ENCODE assay signal across 7 cellular contexts in the genomic region with DNA sequence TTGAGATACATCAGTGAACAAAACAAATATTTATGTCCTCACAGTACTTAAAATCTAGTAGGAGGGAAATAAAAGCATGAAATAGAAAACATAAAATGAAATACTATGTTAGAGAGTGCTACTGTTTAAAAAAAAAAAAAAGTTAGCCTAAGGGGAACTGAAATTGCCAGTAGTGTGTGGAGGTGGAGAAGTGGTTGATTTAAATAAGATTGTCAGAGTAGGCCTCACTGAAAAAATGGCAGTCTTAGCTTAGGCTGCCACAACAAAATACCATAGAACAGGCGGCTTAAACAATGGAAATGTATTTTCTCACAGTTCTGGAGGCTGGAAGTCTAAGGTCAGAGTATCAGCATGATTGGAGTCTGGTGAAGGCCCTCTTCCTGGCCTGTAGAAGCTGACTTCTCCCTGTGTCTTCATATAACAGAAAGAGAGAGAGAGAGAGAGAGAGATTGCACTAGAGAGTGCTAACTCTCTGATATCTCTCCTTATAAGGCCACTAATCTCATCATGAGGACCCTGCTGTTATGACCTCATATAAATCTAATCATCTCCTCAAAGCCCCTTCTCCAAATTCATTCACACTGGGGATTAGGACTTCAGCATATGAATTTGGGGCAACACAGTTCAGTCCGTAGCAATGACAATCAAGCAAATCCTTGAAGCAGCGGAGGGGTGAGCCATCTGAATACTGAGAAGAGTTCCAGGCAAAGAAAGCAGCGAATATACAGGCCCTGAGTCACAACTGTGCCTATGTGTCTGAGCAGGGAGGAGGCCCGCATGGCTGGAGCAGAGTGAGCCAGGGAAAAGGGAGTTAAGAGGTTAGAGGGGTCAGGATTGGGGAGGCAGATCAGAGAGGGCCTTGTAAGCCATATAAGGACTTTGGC.
A peak's percentile ranks its signal among the peaks of the same experiment; 100 is the strongest.
DNase-seq lines count a peak whose midpoint lies in the region; ATAC-seq and FAIRE-seq lines count a peak whose summit lies in the region.

No MANE protein-coding gene starts in this region.

- no peaks in the 10 kb centered on the region for H3K4me1 ChIP-seq in neuron (ENCODE audit: insufficient read depth, low read length)

- H3K4me3 ChIP-seq in neuron (ENCODE audit: low read length): no peak overlapping the region

- peak overlapping the region; percentile 13 for H2AFZ ChIP-seq in neuron (ENCODE audit: low read depth, low read length)

- FAIRE-seq in GM19239 (lab: Jason Lieb, UNC): peak; percentile 61

- peak; percentile 91 for ATAC-seq in HG02840 (IDR thresholded peaks at IDR 0.05; ENCODE audit: low FRiP score, unreplicated experiment)

- DNase-seq in GM19239 (ENCODE audit: insufficient read length, low spot score): no peak
- DNase-seq in NCI-H82 treated with DMSO at 0.1 percent for 48 hours (lab: John Stamatoyannopoulos, UW; ENCODE audit: unreplicated experiment): peak; percentile 79
- no peak for DNase-seq in stimulated activated CD4-positive, alpha-beta T cell treated with anti-CD3 and anti-CD28 coated beads, Interleukin-2, amount 100 ng/mL, for 24 hours
- no peak for DNase-seq in iPS-NIHi7 (ENCODE audit: extremely low spot score)
- no peak for DNase-seq in NCI-H774 (lab: John Stamatoyannopoulos, UW)

- no peaks in the 10 kb centered on the region for H3K9me3 ChIP-seq in neuron (ENCODE audit: low read length)

- H3K27me3 ChIP-seq in neuron (ENCODE audit: insufficient read depth, low read length): no peaks in the 10 kb centered on the region

- H3K36me3 ChIP-seq in neuron (ENCODE audit: insufficient read depth, low read length): no peaks in the 10 kb centered on the region
